4 cellular contexts compared by ENCODE assay signal in genomic region chr16:55805104-55805503, GRCh38. TPM values are rescaled to one million over a fixed set of nuclear protein-coding genes. Genes with fewer than 3 reads are reported as not detected.
"Had no signal": no experiment of that assay in that cellular context is flagged by ENCODE, and none has a peak within 500 bp of the region (broad histone marks: within the 10 kb centered on the region; RNA-seq: fewer than 3 reads in every experiment).

No MANE protein-coding gene starts in this region.

RNA-seq across cellular contexts. Expression of gene CES1, which starts 27.8 kb away (rescaled TPM):
- total RNA-seq: GM23248, H7, HFFc6, IMR-90 had no signal
